In genomic region chr14:102201369-102201748, GRCh38 we compare ENCODE assay signal across 1 cellular context.
TF ChIP-seq lines count a peak whose summit lies in the region.

No MANE protein-coding gene starts in this region.

TF ChIP-seq in GM12878, 131 proteins besides CTCF, POLR2A, EP300 and RAD21 (continues in another document):
- TF ChIP-seq IKZF1 (conservative IDR thresholded peaks at IDR 0.05) (0 out of 2 replicates have a peak, but pooled peaks have one; percentile 11), ASH2L (IDR thresholded peaks at IDR 0.05; ENCODE audit: borderline replicate concordance, low read depth) (no peak), ZNF592 (IDR thresholded peaks at IDR 0.05) (0 out of 2 replicates have a peak, but pooled peaks have one; percentile 21), MEF2B (IDR thresholded peaks at IDR 0.05; ENCODE audit: partially characterized antibody, poor library complexity, severe bottlenecking) (peak; percentile 36), ATF7 (IDR thresholded peaks at IDR 0.05; ENCODE audit: low read depth) (0 out of 2 replicates have a peak, but pooled peaks have one; percentile 20), DPF2 (IDR thresholded peaks at IDR 0.05) (no peak), MYC (IDR thresholded peaks at IDR 0.05; ENCODE audit: insufficient read depth, insufficient read length, insufficient replicate concordance, low read length, severe bottlenecking) (no peak), SREBF2 (IDR thresholded peaks at IDR 0.05; ENCODE audit: low read length) (no peak), FOXM1 (IDR thresholded peaks at IDR 0.05; ENCODE audit: low read depth, low read length) (0 out of 2 replicates have a peak, but pooled peaks have one; percentile 24), CBFB (IDR thresholded peaks at IDR 0.05; ENCODE audit: low read depth) (no peak), CREM (IDR thresholded peaks at IDR 0.05; ENCODE audit: low read depth) (no peak), EZH2 (IDR thresholded peaks at IDR 0.05; ENCODE audit: borderline replicate concordance, control insufficient read depth, low read depth, low read length) (no peak), PBX3 (IDR thresholded peaks at IDR 0.05; ENCODE audit: insufficient replicate concordance, low read depth, low read length) (no peak), JUNB (IDR thresholded peaks at IDR 0.05) (peak; percentile 59), TCF7 (IDR thresholded peaks at IDR 0.05; ENCODE audit: borderline replicate concordance) (peak; percentile 93), ZBTB33 (IDR thresholded peaks at IDR 0.05) (no peak), ZNF384 (IDR thresholded peaks at IDR 0.05; ENCODE audit: borderline replicate concordance, low read depth, low read length) (no peak), RUNX3 (IDR thresholded peaks at IDR 0.05; ENCODE audit: low read length) (peak; percentile 79), ZNF687 (IDR thresholded peaks at IDR 0.05) (no peak), PRDM15 (CRISPR knock-in tag; IDR thresholded peaks at IDR 0.05) (no peak), SRF (IDR thresholded peaks at IDR 0.05; ENCODE audit: low read depth in 2 of 2, low read length in 2 of 2) (no peak), BCL11A (IDR thresholded peaks at IDR 0.05; ENCODE audit: low read depth, low read length) (no peak), ATF3 (IDR thresholded peaks at IDR 0.05; ENCODE audit: borderline replicate concordance, extremely low read depth, low read depth, low read length) (no peak), STAT1 (conservative IDR thresholded peaks at IDR 0.05) (no peak), CEBPZ (IDR thresholded peaks at IDR 0.05; ENCODE audit: low read depth, low read length) (no peak), YY1 (IDR thresholded peaks at IDR 0.05; ENCODE audit: low read depth, low read length) (0 out of 2 replicates have a peak, but pooled peaks have one; percentile 11), EGR1 (IDR thresholded peaks at IDR 0.05; ENCODE audit: borderline replicate concordance in 1 of 2, low read depth in 2 of 2, low read length in 2 of 2) (no peak), PAX8 (IDR thresholded peaks at IDR 0.05) (no peak), BACH1 (IDR thresholded peaks at IDR 0.05; ENCODE audit: borderline replicate concordance) (no peak), IKZF2 (IDR thresholded peaks at IDR 0.05) (0 out of 4 replicates have a peak, but pooled peaks have one; percentile 20 to 27), TCF12 (IDR thresholded peaks at IDR 0.05; ENCODE audit: low read depth, low read length) (no peak), NKRF (conservative IDR thresholded peaks at IDR 0.05) (no peak), NRF1 (conservative IDR thresholded peaks at IDR 0.05; ENCODE audit: low read depth, low read length) (no peak), JUND (IDR thresholded peaks at IDR 0.05; ENCODE audit: low read depth, low read length) (no peak), CHD2 (IDR thresholded peaks at IDR 0.05; ENCODE audit: borderline replicate concordance, low read depth, low read length) (no peak), MEF2A (IDR thresholded peaks at IDR 0.05; ENCODE audit: insufficient read depth, low read depth, low read length) (0 out of 2 replicates have a peak, but pooled peaks have one; percentile 57), SIN3A (IDR thresholded peaks at IDR 0.05; ENCODE audit: low read depth, low read length) (no peak), NFIC (IDR thresholded peaks at IDR 0.05; ENCODE audit: low read depth, low read length) (peak; percentile 52; the same call in 1 of the 2 replicates), CREB1 (IDR thresholded peaks at IDR 0.05; ENCODE audit: low read depth) (peak; percentile 18; the same call in 1 of the 2 replicates), MTA2 (IDR thresholded peaks at IDR 0.05; ENCODE audit: low read depth) (peak; percentile 49)
